26 cellular contexts compared by ENCODE assay signal in the genomic region with DNA sequence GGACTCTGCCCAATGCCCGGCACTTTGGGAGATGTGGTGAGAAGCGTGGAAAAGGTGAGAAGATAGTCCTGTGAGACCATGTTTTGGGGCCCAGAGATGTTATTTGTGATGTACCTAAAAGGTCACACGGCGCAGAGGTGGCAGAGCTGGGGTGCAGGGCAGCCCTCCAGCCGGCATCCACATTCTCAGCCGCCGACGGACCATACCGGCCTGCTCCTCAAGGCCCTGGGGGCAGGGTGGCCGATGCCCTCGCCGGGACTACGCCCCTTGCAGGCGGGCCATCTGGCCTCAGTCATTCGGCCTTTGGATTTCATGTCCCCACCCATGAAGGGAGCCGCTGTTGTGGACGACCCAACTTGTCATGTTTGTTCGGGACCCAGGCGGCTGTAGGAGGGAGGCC.
"Had no signal": no experiment of that assay in that cellular context is flagged by ENCODE, and none has a peak within 500 bp of the region (broad histone marks: within the 10 kb centered on the region; RNA-seq: fewer than 3 reads in every experiment).

No MANE protein-coding gene starts in this region.

- H3K36me3 ChIP-seq: left lung, prostate gland, right atrium auricular region, sigmoid colon, stomach, thyroid gland had no signal

- H3K27ac Mint-ChIP-seq: mesothelial cell of epicardium; naive B cell; stimulated activated effector memory CD8-positive, alpha-beta T cell treated with anti-CD3 and anti-CD28 coated beads, Interleukin-12 subunit alpha, Interleukin-12 subunit beta, amount 100 ng/mL, for 72 hours had no signal

- H3K27ac ChIP-seq: dorsolateral prefrontal cortex, left lung, prostate gland, right atrium auricular region, sigmoid colon, stomach, thyroid gland had no signal

- ATAC-seq: left cardiac atrium; left lung; mucosa of descending colon; natural killer cell treated with Interleukin-12 subunit alpha and Interleukin-12 subunit beta and Interleukin-15 and Interleukin-18, amount 100 ng/mL, for 72 hours; stimulated activated effector memory CD8-positive, alpha-beta T cell treated with anti-CD3 and anti-CD28 coated beads, Interleukin-12 subunit alpha, Interleukin-12 subunit beta, amount 100 ng/mL, for 72 hours had no signal

- H3K9me3 ChIP-seq: left lung, mucosa of descending colon, prostate gland, right atrium auricular region, sigmoid colon, stomach, thyroid gland had no signal

- H3K9me3 Mint-ChIP-seq: mesothelial cell of epicardium; naive B cell; natural killer cell treated with Interleukin-12 subunit alpha and Interleukin-12 subunit beta and Interleukin-15 and Interleukin-18, amount 100 ng/mL, for 72 hours; neural crest cell; stimulated activated effector memory CD8-positive, alpha-beta T cell treated with anti-CD3 and anti-CD28 coated beads, Interleukin-12 subunit alpha, Interleukin-12 subunit beta, amount 100 ng/mL, for 72 hours; type B pancreatic cell had no signal

- H3K4me1 ChIP-seq: prostate gland, right atrium auricular region, sigmoid colon had no signal

- FAIRE-seq: colon, frontal cortex, islet of Langerhans, urothelium cell line had no signal

- H3K4me3 ChIP-seq: dorsolateral prefrontal cortex, left lung, mucosa of descending colon, prostate gland, right atrium auricular region, sigmoid colon, stomach, thyroid gland had no signal

- DNase-seq: dorsolateral prefrontal cortex; effector CD4-positive, alpha-beta T cell; head of caudate nucleus; left cardiac atrium; left lung; mesenchymal stem cell; mucosa of descending colon; naive B cell; nucleus accumbens; sigmoid colon; stimulated activated CD4-positive, alpha-beta T cell treated with anti-CD3 and anti-CD28 coated beads, Interleukin-2, amount 100 ng/mL, for 24 hours; stimulated activated CD4-positive, alpha-beta T cell treated with anti-CD3 and anti-CD28 coated beads, Interleukin-4, amount 100 ng/mL, for 24 hours; stimulated activated naive CD4-positive, alpha-beta T cell treated with Interleukin-2 at 50 U/mL for 16 hours; stomach; thyroid gland had no signal

- H3K4me3 Mint-ChIP-seq: mesothelial cell of epicardium; natural killer cell treated with Interleukin-12 subunit alpha and Interleukin-12 subunit beta and Interleukin-15 and Interleukin-18, amount 100 ng/mL, for 72 hours; neural crest cell; stimulated activated effector memory CD8-positive, alpha-beta T cell treated with anti-CD3 and anti-CD28 coated beads, Interleukin-12 subunit alpha, Interleukin-12 subunit beta, amount 100 ng/mL, for 72 hours had no signal

- H3K36me3 Mint-ChIP-seq: mesothelial cell of epicardium; naive B cell; natural killer cell treated with Interleukin-12 subunit alpha and Interleukin-12 subunit beta and Interleukin-15 and Interleukin-18, amount 100 ng/mL, for 72 hours; stimulated activated effector memory CD8-positive, alpha-beta T cell treated with anti-CD3 and anti-CD28 coated beads, Interleukin-12 subunit alpha, Interleukin-12 subunit beta, amount 100 ng/mL, for 72 hours; type B pancreatic cell had no signal

- H3K4me1 Mint-ChIP-seq: neural crest cell; stimulated activated effector memory CD8-positive, alpha-beta T cell treated with anti-CD3 and anti-CD28 coated beads, Interleukin-12 subunit alpha, Interleukin-12 subunit beta, amount 100 ng/mL, for 72 hours had no signal

- H3K27me3 ChIP-seq: dorsolateral prefrontal cortex, left lung, right atrium auricular region, sigmoid colon, stomach, thyroid gland had no signal
